In genomic region chr14:101060171-101060601, GRCh38 we compare ENCODE assay signal across 24 cellular contexts.
DNase-seq lines count a peak whose midpoint lies in the region; ATAC-seq and TF ChIP-seq lines count a peak whose summit lies in the region.
"Had no signal": no experiment of that assay in that cellular context is flagged by ENCODE, and none has a peak within 500 bp of the region (broad histone marks: within the 10 kb centered on the region; RNA-seq: fewer than 3 reads in every experiment).

No MANE protein-coding gene starts in this region.

- H3K27ac ChIP-seq in BLaER1 (no peak overlapping the region), Karpas-422 (ENCODE audit: low read length) (no peak overlapping the region), left lung (no peak overlapping the region), spleen (no peak overlapping the region)
- H3K27ac ChIP-seq: A549, GM23248, RWPE1, SJCRH30 had no signal

- H3K9me3 ChIP-seq in BLaER1: peaks cover 55% of the 10 kb centered on the region
- H3K9me3 ChIP-seq in Karpas-422 (ENCODE audit: low read length): no peaks in the 10 kb centered on the region
- peaks cover 0 to 6% of the 10 kb centered on the region in 2 donors for H3K9me3 ChIP-seq in left lung
- H3K9me3 ChIP-seq in spleen: peaks cover 0 to 24% (median 8%) of the 10 kb centered on the region in 8 donors
- H3K9me3 ChIP-seq: SJCRH30 had no signal

- H2AFZ ChIP-seq in Karpas-422 (ENCODE audit: low read length): no peak overlapping the region
- H2AFZ ChIP-seq: GM23248 had no signal

- TF ChIP-seq POLR2A in spleen (IDR thresholded peaks at IDR 0.05): no peak

- ATAC-seq in left lung: no peak
- ATAC-seq: A549, GM12878 had no signal

- H3K9ac ChIP-seq in BLaER1 (no peak overlapping the region), Karpas-422 (ENCODE audit: low read length) (no peak overlapping the region)
- H3K9ac ChIP-seq: GM23248 had no signal

- H3K4me2 ChIP-seq in BLaER1 (peak overlapping the region; percentile 53), Karpas-422 (ENCODE audit: low read depth, low read length, poor library complexity, severe bottlenecking) (no peak overlapping the region)
- H3K4me2 ChIP-seq: A549 had no signal

- H3K4me1 ChIP-seq in BLaER1 (peaks cover 54% of the 10 kb centered on the region), Karpas-422 (ENCODE audit: low read length) (no peaks in the 10 kb centered on the region), left lung (no peaks in the 10 kb centered on the region), spleen (peaks cover 0 to 10% (median 0%) of the 10 kb centered on the region in 6 donors)
- H3K4me1 ChIP-seq: A549, Caco-2 had no signal

- H3K27me3 ChIP-seq in BLaER1 (no peaks in the 10 kb centered on the region), Karpas-422 (ENCODE audit: low read length) (no peaks in the 10 kb centered on the region), left lung (peaks cover 0 to 6% of the 10 kb centered on the region in 2 donors), spleen (replicated peaks in 1 of 7) (peaks cover 0 to 3% (median 0%) of the 10 kb centered on the region in 7 donors)
- H3K27me3 ChIP-seq: SJCRH30 had no signal

- WGBS in spleen, 5 donors: 90 to 93% (median 91%) methylated on average over 19 of the region's 19 CpGs

- no peaks in the 10 kb centered on the region for H3K36me3 ChIP-seq in BLaER1
- no peaks in the 10 kb centered on the region for H3K36me3 ChIP-seq in Karpas-422 (ENCODE audit: insufficient read depth, low read length)
- H3K36me3 ChIP-seq in left lung: no peaks in the 10 kb centered on the region
- H3K36me3 ChIP-seq in spleen: peaks cover 0 to 18% (median 0%) of the 10 kb centered on the region in 6 donors

- intact Hi-C loops in left lung (cut with DNase I): no loop called here
- intact Hi-C loops in spleen (cut with DNase I; ENCODE audit: low total_unique reads): no loop called here

- no peaks in the 10 kb centered on the region for H3K9me2 ChIP-seq in Karpas-422 (replicated peaks; ENCODE audit: insufficient read depth, low read length)

- TF ChIP-seq CTCF in left lung (IDR thresholded peaks at IDR 0.05) (no peak), spleen (IDR thresholded peaks at IDR 0.05 in 8 of 11, conservative IDR thresholded peaks at IDR 0.05 in 3 of 11) (no peak)

- H3K4me3 ChIP-seq in BLaER1 (no peak overlapping the region), Karpas-422 (ENCODE audit: low read length) (no peak overlapping the region), left lung (no peak overlapping the region), spleen (no peak overlapping the region)
- H3K4me3 ChIP-seq: A549, GM12878, GM23248, SJCRH30 had no signal

- DNase-seq in Karpas-422 (peak; percentile 53), left lung (peak; percentile 24 to 61), spleen (peak; percentile 61), UCSD-AML1 (lab: John Stamatoyannopoulos, UW; ENCODE audit: unreplicated experiment) (no peak), hepatic stellate cell (ENCODE audit: low spot score) (no peak), T-helper 1 cell (no peak)
- DNase-seq: Caco-2; CD4-positive, alpha-beta memory T cell; DMS 273 treated with DMSO at 0.1 percent for 48 hours; DMS79 treated with DMSO at 0.1 percent for 48 hours; GM23248; H9; HFFc6; MM.1S; NCI-H1048; NCI-H1417 treated with DMSO at 0.1 percent for 48 hours; NCI-H187; NCI-H2107; NK-92 treated with Interleukin-12 subunit alpha and Interleukin-12 subunit beta, amount 100 ng/mL, for 24 hours; SJCRH30 had no signal

- H4K20me1 ChIP-seq in BLaER1 (no peaks in the 10 kb centered on the region), Karpas-422 (ENCODE audit: insufficient read depth, low read depth, low read length) (no peaks in the 10 kb centered on the region)

- no peaks in the 10 kb centered on the region for H3K79me2 ChIP-seq in Karpas-422 (ENCODE audit: low read length)

Comparison
In these comparisons a context has a peak if more than half of its experiments do, and no peak if none do; other contexts are left out.
1. DNase-seq: peak in Karpas-422 (single experiment), left lung (2 of 2) and spleen (single experiment); none in UCSD-AML1 (single experiment), hepatic stellate cell (single experiment) and T-helper 1 cell (0 of 5).